Comparison of ENCODE assay signal across 8 cellular contexts in the genomic region with DNA sequence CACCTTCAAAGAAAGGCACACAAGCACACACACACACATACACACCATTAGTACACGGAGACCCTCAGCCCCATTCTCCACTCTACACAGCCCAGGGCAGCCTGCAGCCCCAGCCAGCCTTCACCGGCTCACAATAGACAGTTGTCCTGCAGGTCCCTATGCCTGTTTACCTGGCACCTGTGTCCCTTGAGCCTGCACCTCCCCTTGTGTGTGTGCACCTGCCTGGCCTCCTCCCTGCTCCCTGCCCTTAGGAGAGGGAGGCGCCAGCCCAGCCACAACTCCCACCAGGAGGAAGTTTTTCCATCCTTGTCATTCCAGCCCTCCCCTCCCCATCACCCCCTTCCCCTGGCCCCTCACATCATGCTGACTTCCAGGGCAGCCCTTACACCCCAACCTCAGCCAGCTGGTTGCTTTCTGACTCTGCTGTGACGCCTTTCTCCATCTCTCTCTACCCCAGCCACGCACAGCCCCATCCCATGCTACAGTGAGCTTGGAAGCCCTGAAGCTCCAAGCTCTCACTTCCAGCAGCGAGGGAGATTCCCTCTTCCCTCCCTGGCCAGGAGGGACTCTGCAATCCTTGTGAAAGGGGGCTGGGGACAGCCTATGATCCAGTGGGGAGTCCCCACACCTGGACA. TPM values are rescaled to one million over a fixed set of nuclear protein-coding genes. Genes with fewer than 3 reads are reported as not detected.
A peak's percentile ranks its signal among the peaks of the same experiment; 100 is the strongest.
DNase-seq lines count a peak whose midpoint lies in the region; ATAC-seq and TF ChIP-seq lines count a peak whose summit lies in the region.

No MANE protein-coding gene starts in this region.

- ATAC-seq in naive thymus-derived CD8-positive, alpha-beta T cell = no peak
- ATAC-seq in HG02623 (IDR thresholded peaks at IDR 0.05; ENCODE audit: unreplicated experiment) = no peak

- H3K36me3 ChIP-seq in MG63 = peaks cover 51% of the 10 kb centered on the region

- H3K4me3 ChIP-seq in MG63 = peak overlapping the region; percentile 97
- H3K4me3 ChIP-seq in cardiac fibroblast (replicated peaks in 1 of 2; ENCODE audit: low read depth in 2 of 2, low read length in 2 of 2) = peak overlapping the region; percentile 93 to 95

- peaks cover 7 to 50% of the 10 kb centered on the region in 2 donors for H3K36me3 Mint-ChIP-seq in CD14-positive monocyte
- peaks cover 0 to 2% (median 0%) of the 10 kb centered on the region in 3 donors for H3K36me3 Mint-ChIP-seq in naive thymus-derived CD8-positive, alpha-beta T cell

- POLR2A ChIA-PET in naive thymus-derived CD8-positive, alpha-beta T cell (lab: Charles Lee) = interaction anchor here (0.7 to 6.3 kb wide), 5 partner anchors 14 to 137 kb away, joined by 3 to 207 read pairs (median 6); partner anchors contain the start of genes EEF1G and TUT1

- no peaks in the 10 kb centered on the region for H3K27me3 ChIP-seq in MG63

- peak overlapping the region; percentile 93 to 100 (median 96) for H3K27ac Mint-ChIP-seq in CD14-positive monocyte
- peak overlapping the region in 8 of 10 donors; percentile 41 to 99 (median 88) for H3K27ac Mint-ChIP-seq in naive thymus-derived CD8-positive, alpha-beta T cell

- no peaks in the 10 kb centered on the region for H3K9me3 ChIP-seq in MG63

- DNase-seq in CD14-positive monocyte (ENCODE audit: low spot score) (no peak), MG63 (no peak), cardiac fibroblast (ENCODE audit: low read depth in 2 of 2) (no peak), LoVo (ENCODE audit: low spot score) (no peak), OCI-M1 (lab: John Stamatoyannopoulos, UW) (no peak), amygdala (lab: John Stamatoyannopoulos, UW) (no peak)
- no peak for DNase-seq in naive thymus-derived CD8-positive, alpha-beta T cell

- H3K4me3 Mint-ChIP-seq in CD14-positive monocyte = peak overlapping the region; percentile 96 to 98
- peak overlapping the region in 9 of 10 donors; percentile 12 to 95 (median 94) for H3K4me3 Mint-ChIP-seq in naive thymus-derived CD8-positive, alpha-beta T cell

- H3K27me3 Mint-ChIP-seq in CD14-positive monocyte (ENCODE audit: low read depth in 3 of 3) = peaks cover 0 to 7% (median 0%) of the 10 kb centered on the region in 3 donors
- H3K27me3 Mint-ChIP-seq in naive thymus-derived CD8-positive, alpha-beta T cell = no peaks in the 10 kb centered on the region

- no peak for TF ChIP-seq CTCF in CD14-positive monocyte (IDR thresholded peaks at IDR 0.05)
- no peak for TF ChIP-seq CTCF in cardiac fibroblast (IDR thresholded peaks at IDR 0.05; ENCODE audit: low read depth, low read length)

- peaks cover 0 to 3% (median 0%) of the 10 kb centered on the region in 7 donors for H3K9me3 Mint-ChIP-seq in CD14-positive monocyte
- no peaks in the 10 kb centered on the region for H3K9me3 Mint-ChIP-seq in naive thymus-derived CD8-positive, alpha-beta T cell

- peaks cover 67% of the 10 kb centered on the region for H3K4me1 Mint-ChIP-seq in CD14-positive monocyte
- peaks cover 35 to 74% (median 67%) of the 10 kb centered on the region in 4 donors for H3K4me1 Mint-ChIP-seq in naive thymus-derived CD8-positive, alpha-beta T cell

- intact Hi-C loops in CD14-positive monocyte (cut with micrococcal nuclease) = loop anchor here (5.0 to 10.0 kb wide), 4 partner anchors 45 to 570 kb away; no protein-coding TSS in a partner anchor

RNA-seq across cellular contexts. Expression of gene AHNAK, which starts 4.4 kb away (rescaled TPM):
- 100 to 1,000 TPM in 1 of 2 donors, 10 to 100 TPM in 1; 80.0 to 103 TPM for polyA plus RNA-seq in CD14-positive monocyte
- total RNA-seq in MG63 (2014; rRNA removed; shearing (Covaris generic); ENCODE audit: low replicate concordance) = 110 and 122 TPM in 2 replicates
- 100 to 1,000 TPM; 227 to 231 TPM for total RNA-seq in naive thymus-derived CD8-positive, alpha-beta T cell
- 10 to 100 TPM in 1 of 3 donors, 1 to 10 TPM in 2; 7.7 to 19.8 (median 9.4) TPM for polyA plus RNA-seq in naive thymus-derived CD8-positive, alpha-beta T cell

RNA-seq across cellular contexts. Expression of gene EEF1G, which starts 31.5 kb away (rescaled TPM):
- 100 to 1,000 TPM; 490 to 491 TPM for polyA plus RNA-seq in CD14-positive monocyte
- 2,571 and 3,577 TPM in 2 replicates for total RNA-seq in MG63 (2014; rRNA removed; shearing (Covaris generic); ENCODE audit: low replicate concordance)
- 1,000 to 10,000 TPM; 2,038 to 2,092 TPM for total RNA-seq in naive thymus-derived CD8-positive, alpha-beta T cell
- 1,000 to 10,000 TPM; 1,637 to 2,152 (median 1,960) TPM for polyA plus RNA-seq in naive thymus-derived CD8-positive, alpha-beta T cell

RNA-seq across cellular contexts. Expression of gene TUT1, which starts 49.1 kb away (rescaled TPM):
- 1 to 10 TPM; 1.8 to 2.1 TPM for polyA plus RNA-seq in CD14-positive monocyte
- total RNA-seq in MG63 (2014; rRNA removed; shearing (Covaris generic); ENCODE audit: low replicate concordance) = 11.1 and 20.3 TPM in 2 replicates
- 10 to 100 TPM; 46.4 to 50.9 TPM for total RNA-seq in naive thymus-derived CD8-positive, alpha-beta T cell
- 10 to 100 TPM; 12.8 to 24.4 (median 16.9) TPM for polyA plus RNA-seq in naive thymus-derived CD8-positive, alpha-beta T cell

RNA-seq across cellular contexts. Expression of gene MTA2, which starts 59.4 kb away (rescaled TPM):
- polyA plus RNA-seq in CD14-positive monocyte = 10 to 100 TPM; 14.0 to 17.6 TPM
- 84.9 and 117 TPM in 2 replicates for total RNA-seq in MG63 (2014; rRNA removed; shearing (Covaris generic); ENCODE audit: low replicate concordance)
- 100 to 1,000 TPM; 170 to 178 TPM for total RNA-seq in naive thymus-derived CD8-positive, alpha-beta T cell
- polyA plus RNA-seq in naive thymus-derived CD8-positive, alpha-beta T cell = 10 to 100 TPM; 15.8 to 32.6 (median 21.5) TPM
